In the genomic region with DNA sequence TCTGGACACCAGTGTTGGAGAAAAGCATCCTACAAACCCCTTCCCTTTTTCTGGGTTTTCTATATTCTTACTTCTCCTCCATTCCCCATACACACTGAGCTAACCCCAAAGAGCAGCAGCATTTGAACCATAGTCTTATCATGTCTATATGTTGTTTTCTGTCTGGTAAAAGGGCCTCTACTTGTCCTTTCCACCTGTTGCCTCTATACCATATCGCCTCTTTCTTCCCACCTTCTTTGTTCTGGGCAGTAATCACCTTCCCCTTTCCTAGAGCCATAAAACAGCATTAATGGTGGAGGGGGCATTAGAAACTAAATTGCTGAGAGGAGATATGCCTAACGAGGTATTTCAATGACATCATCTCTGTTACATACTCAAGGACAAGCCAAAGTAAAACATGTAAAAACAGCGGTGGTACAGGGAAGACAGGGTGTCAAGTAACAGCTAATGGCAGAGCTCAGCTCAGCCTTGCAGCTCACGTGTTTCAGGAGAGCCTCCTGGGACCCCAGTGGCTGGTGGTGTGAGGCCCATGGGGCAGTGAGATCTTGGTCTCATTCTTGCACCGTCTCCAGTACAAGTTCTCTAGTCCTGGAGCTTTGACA, we compare ENCODE assay signal across 14 cellular contexts.
DNase-seq lines count a peak whose midpoint lies in the region; ATAC-seq and TF ChIP-seq lines count a peak whose summit lies in the region.
"Had no signal": no experiment of that assay in that cellular context is flagged by ENCODE, and none has a peak within 500 bp of the region (broad histone marks: within the 10 kb centered on the region; RNA-seq: fewer than 3 reads in every experiment).

No MANE protein-coding gene starts in this region.

- no peaks in the 10 kb centered on the region for H3K36me3 ChIP-seq in HEK293 (ENCODE audit: control insufficient read depth in 2 of 2, insufficient read depth in 1 of 2, low read length in 2 of 2)
- H3K36me3 ChIP-seq: BE2C had no signal

- H3K4me1 ChIP-seq in HEK293 (ENCODE audit: control insufficient read depth, insufficient read depth, low read length) = peaks cover 13% of the 10 kb centered on the region
- H3K4me1 ChIP-seq: BE2C had no signal

- no peak for TF ChIP-seq CTCF in HEK293 (tag by site-specific recombination; IDR thresholded peaks at IDR 0.05)

- POLR2A ChIA-PET in HEK293 (lab: Yijun Ruan, JAX) = no interaction called here

- H3K9me3 ChIP-seq in HEK293 (ENCODE audit: control insufficient read depth, insufficient read depth, low read depth, low read length) = no peaks in the 10 kb centered on the region
- H3K9me3 ChIP-seq: BE2C had no signal

- no peak for ATAC-seq in GM21737 (IDR thresholded peaks at IDR 0.05; ENCODE audit: unreplicated experiment)

- H3K4me3 ChIP-seq in HEK293 (ENCODE audit: low read depth, low read length) = no peak overlapping the region
- H3K4me3 ChIP-seq: PC-9 had no signal

- DNase-seq in NCI-H1436 treated with DMSO at 0.1 percent for 48 hours (lab: John Stamatoyannopoulos, UW) (peak; percentile 89), NCI-H69 (lab: John Stamatoyannopoulos, UW) (peak; percentile 62), left kidney (ENCODE audit: low read depth, low spot score) (peak; percentile 45), CD1c-positive myeloid dendritic cell (ENCODE audit: extremely low spot score) (no peak), cerebellar cortex (ENCODE audit: low spot score) (no peak)
- DNase-seq: BE2C, IMR-90, NCI-H1105, NCI-H2081, NCI-H446 treated with DMSO at 0.1 percent for 48 hours, NCI-H748 treated with DMSO at 0.1 percent for 48 hours, PC-9 had no signal

- CTCF ChIA-PET in HEK293 (lab: Yijun Ruan, JAX) = interaction anchor here (1.7 kb wide), 1 partner anchor 15 kb away, joined by 7 read pairs; no protein-coding TSS in a partner anchor

- no peak overlapping the region for H3K27ac ChIP-seq in HEK293 (ENCODE audit: extremely low read depth, low read depth, low read length)
- H3K27ac ChIP-seq: PC-9 had no signal

TF ChIP-seq in HEK293, 187 proteins besides CTCF, POLR2A, EP300 and RAD21 (continues in another document):
- TF ChIP-seq, protein P1, sequence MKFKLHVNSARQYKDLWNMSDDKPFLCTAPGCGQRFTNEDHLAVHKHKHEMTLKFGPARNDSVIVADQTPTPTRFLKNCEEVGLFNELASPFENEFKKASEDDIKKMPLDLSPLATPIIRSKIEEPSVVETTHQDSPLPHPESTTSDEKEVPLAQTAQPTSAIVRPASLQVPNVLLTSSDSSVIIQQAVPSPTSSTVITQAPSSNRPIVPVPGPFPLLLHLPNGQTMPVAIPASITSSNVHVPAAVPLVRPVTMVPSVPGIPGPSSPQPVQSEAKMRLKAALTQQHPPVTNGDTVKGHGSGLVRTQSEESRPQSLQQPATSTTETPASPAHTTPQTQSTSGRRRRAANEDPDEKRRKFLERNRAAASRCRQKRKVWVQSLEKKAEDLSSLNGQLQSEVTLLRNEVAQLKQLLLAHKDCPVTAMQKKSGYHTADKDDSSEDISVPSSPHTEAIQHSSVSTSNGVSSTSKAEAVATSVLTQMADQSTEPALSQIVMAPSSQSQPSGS (tag by site-specific recombination; IDR thresholded peaks at IDR 0.05; ENCODE audit: low read depth) = peak; percentile 94
- TF ChIP-seq ZNF558 (tag by site-specific recombination; IDR thresholded peaks at IDR 0.05) = no peak
- no peak for TF ChIP-seq ZNF701 (tag by site-specific recombination; IDR thresholded peaks at IDR 0.05)
- no peak for TF ChIP-seq KLF9 (tag by site-specific recombination; IDR thresholded peaks at IDR 0.05; ENCODE audit: low read depth)
- TF ChIP-seq, protein P2, sequence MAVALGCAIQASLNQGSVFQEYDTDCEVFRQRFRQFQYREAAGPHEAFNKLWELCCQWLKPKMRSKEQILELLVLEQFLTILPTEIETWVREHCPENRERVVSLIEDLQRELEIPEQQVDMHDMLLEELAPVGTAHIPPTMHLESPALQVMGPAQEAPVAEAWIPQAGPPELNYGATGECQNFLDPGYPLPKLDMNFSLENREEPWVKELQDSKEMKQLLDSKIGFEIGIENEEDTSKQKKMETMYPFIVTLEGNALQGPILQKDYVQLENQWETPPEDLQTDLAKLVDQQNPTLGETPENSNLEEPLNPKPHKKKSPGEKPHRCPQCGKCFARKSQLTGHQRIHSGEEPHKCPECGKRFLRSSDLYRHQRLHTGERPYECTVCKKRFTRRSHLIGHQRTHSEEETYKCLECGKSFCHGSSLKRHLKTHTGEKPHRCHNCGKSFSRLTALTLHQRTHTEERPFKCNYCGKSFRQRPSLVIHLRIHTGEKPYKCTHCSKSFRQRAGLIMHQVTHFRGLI (tag by site-specific recombination; IDR thresholded peaks at IDR 0.05) = no peak
- TF ChIP-seq ZNF48 (tag by site-specific recombination; IDR thresholded peaks at IDR 0.05) = no peak
- TF ChIP-seq ZNF560 (tag by site-specific recombination; IDR thresholded peaks at IDR 0.05; ENCODE audit: borderline replicate concordance) = no peak
- TF ChIP-seq ZNF19 (tag by site-specific recombination; IDR thresholded peaks at IDR 0.05; ENCODE audit: low read depth) = no peak
- TF ChIP-seq, protein P3, sequence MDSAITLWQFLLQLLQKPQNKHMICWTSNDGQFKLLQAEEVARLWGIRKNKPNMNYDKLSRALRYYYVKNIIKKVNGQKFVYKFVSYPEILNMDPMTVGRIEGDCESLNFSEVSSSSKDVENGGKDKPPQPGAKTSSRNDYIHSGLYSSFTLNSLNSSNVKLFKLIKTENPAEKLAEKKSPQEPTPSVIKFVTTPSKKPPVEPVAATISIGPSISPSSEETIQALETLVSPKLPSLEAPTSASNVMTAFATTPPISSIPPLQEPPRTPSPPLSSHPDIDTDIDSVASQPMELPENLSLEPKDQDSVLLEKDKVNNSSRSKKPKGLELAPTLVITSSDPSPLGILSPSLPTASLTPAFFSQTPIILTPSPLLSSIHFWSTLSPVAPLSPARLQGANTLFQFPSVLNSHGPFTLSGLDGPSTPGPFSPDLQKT (IDR thresholded peaks at IDR 0.05; ENCODE audit: borderline replicate concordance, low read depth, low read length) = no peak
- no peak for TF ChIP-seq ZNF121 (tag by site-specific recombination; IDR thresholded peaks at IDR 0.05)
- TF ChIP-seq, protein P4, sequence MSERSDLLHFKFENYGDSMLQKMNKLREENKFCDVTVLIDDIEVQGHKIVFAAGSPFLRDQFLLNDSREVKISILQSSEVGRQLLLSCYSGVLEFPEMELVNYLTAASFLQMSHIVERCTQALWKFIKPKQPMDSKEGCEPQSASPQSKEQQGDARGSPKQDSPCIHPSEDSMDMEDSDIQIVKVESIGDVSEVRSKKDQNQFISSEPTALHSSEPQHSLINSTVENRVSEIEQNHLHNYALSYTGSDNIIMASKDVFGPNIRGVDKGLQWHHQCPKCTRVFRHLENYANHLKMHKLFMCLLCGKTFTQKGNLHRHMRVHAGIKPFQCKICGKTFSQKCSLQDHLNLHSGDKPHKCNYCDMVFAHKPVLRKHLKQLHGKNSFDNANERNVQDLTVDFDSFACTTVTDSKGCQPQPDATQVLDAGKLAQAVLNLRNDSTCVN (tag by site-specific recombination; optimal IDR thresholded peaks at IDR 0.05) = no peak
- TF ChIP-seq MEIS1 (CRISPR knock-in tag; IDR thresholded peaks at IDR 0.05; ENCODE audit: borderline replicate concordance) = no peak
- no peak for TF ChIP-seq ZNF792 (tag by site-specific recombination; IDR thresholded peaks at IDR 0.05)
- TF ChIP-seq, protein P5, sequence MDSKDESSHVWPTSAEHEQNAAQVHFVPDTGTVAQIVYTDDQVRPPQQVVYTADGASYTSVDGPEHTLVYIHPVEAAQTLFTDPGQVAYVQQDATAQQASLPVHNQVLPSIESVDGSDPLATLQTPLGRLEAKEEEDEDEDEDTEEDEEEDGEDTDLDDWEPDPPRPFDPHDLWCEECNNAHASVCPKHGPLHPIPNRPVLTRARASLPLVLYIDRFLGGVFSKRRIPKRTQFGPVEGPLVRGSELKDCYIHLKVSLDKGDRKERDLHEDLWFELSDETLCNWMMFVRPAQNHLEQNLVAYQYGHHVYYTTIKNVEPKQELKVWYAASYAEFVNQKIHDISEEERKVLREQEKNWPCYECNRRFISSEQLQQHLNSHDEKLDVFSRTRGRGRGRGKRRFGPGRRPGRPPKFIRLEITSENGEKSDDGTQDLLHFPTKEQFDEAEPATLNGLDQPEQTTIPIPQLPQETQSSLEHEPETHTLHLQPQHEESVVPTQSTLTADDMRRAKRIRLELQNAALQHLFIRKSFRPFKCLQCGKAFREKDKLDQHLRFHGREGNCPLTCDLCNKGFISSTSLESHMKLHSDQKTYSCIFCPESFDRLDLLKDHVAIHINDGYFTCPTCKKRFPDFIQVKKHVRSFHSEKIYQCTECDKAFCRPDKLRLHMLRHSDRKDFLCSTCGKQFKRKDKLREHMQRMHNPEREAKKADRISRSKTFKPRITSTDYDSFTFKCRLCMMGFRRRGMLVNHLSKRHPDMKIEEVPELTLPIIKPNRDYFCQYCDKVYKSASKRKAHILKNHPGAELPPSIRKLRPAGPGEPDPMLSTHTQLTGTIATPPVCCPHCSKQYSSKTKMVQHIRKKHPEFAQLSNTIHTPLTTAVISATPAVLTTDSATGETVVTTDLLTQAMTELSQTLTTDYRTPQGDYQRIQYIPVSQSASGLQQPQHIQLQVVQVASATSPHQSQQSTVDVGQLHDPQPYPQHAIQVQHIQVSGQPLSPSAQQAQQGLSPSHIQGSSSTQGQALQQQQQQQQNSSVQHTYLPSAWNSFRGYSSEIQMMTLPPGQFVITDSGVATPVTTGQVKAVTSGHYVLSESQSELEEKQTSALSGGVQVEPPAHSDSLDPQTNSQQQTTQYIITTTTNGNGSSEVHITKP (tag by site-specific recombination; IDR thresholded peaks at IDR 0.05) = peak; percentile 66
- no peak for TF ChIP-seq ZNF473 (tag by site-specific recombination; IDR thresholded peaks at IDR 0.05)
- 0 out of 2 replicates have a peak, but pooled peaks have one; percentile 47 for TF ChIP-seq ZEB2 (tag by site-specific recombination; IDR thresholded peaks at IDR 0.05)
- no peak for TF ChIP-seq ZNF23 (tag by site-specific recombination; IDR thresholded peaks at IDR 0.05; ENCODE audit: borderline replicate concordance)
- TF ChIP-seq, protein P6, sequence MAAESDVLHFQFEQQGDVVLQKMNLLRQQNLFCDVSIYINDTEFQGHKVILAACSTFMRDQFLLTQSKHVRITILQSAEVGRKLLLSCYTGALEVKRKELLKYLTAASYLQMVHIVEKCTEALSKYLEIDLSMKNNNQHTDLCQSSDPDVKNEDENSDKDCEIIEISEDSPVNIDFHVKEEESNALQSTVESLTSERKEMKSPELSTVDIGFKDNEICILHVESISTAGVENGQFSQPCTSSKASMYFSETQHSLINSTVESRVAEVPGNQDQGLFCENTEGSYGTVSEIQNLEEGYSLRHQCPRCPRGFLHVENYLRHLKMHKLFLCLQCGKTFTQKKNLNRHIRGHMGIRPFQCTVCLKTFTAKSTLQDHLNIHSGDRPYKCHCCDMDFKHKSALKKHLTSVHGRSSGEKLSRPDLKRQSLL (tag by site-specific recombination; IDR thresholded peaks at IDR 0.05) = 0 out of 2 replicates have a peak, but pooled peaks have one; percentile 45
- no peak for TF ChIP-seq TCF7L2 (IDR thresholded peaks at IDR 0.05; ENCODE audit: borderline replicate concordance, low read depth, low read length)

Comparison
In these comparisons a context has a peak if more than half of its experiments do, and no peak if none do; other contexts are left out.
1. DNase-seq: peak in NCI-H1436 treated with DMSO at 0.1 percent for 48 hours (single experiment), NCI-H69 (single experiment) and left kidney (single experiment); none in CD1c-positive myeloid dendritic cell (single experiment) and cerebellar cortex (single experiment).